31 cellular contexts compared by ENCODE assay signal in genomic region chr13:60662595-60662994, GRCh38.
DNase-seq lines count a peak whose midpoint lies in the region; ATAC-seq and TF ChIP-seq lines count a peak whose summit lies in the region.
"Had no signal": no experiment of that assay in that cellular context is flagged by ENCODE, and none has a peak within 500 bp of the region (broad histone marks: within the 10 kb centered on the region; RNA-seq: fewer than 3 reads in every experiment).

No MANE protein-coding gene starts in this region.

- no peaks in the 10 kb centered on the region for H3K79me2 ChIP-seq in OCI-LY1 (ENCODE audit: insufficient read depth, low read length)
- H3K79me2 ChIP-seq in PC-9 (ENCODE audit: low read depth), result no peaks in the 10 kb centered on the region

- no peaks in the 10 kb centered on the region for H3K27me3 ChIP-seq in OCI-LY1 (ENCODE audit: insufficient read depth, low read length)
- H3K27me3 ChIP-seq in PC-9 (ENCODE audit: insufficient read depth, low read depth), result no peaks in the 10 kb centered on the region
- H3K27me3 ChIP-seq: adrenal gland, ovary had no signal

- POLR2A ChIA-PET in PC-9 (lab: Charles Lee; ENCODE audit: unreplicated experiment), result no interaction called here

- H3K9me3 Mint-ChIP-seq in activated T-cell treated with anti-CD3 and anti-CD28 coated beads, Interleukin-2, amount 50 U/mL, for 4 hours, result peaks cover 8% of the 10 kb centered on the region

- DNase-seq in NCI-H2029 treated with DMSO at 0.1 percent for 48 hours (lab: John Stamatoyannopoulos, UW) (no peak), PC-9 (no peak), NK-92 (lab: John Stamatoyannopoulos, UW; ENCODE audit: unreplicated experiment) (no peak)
- DNase-seq in activated T-cell treated with anti-CD3 and anti-CD28 coated beads, Interleukin-2, amount 50 U/mL, for 4 hours, result no peak
- DNase-seq: activated CD4-positive, alpha-beta T cell treated with anti-CD3 and anti-CD28 coated beads, Interleukin-2, amount 50 U/mL, for 48 hours; activated CD4-positive, CD25-positive, alpha-beta regulatory T cell treated with anti-CD3 and anti-CD28 coated beads, Interleukin-2, amount 50 U/mL, for 72 hours; activated naive CD4-positive, alpha-beta T cell treated with anti-CD3 and anti-CD28 coated beads, Interleukin-2, amount 10 ng/mL, durations not matched to agents 7 days and 5 days; adrenal gland; AML-193; CD4-positive, alpha-beta memory T cell; erythroblast; glutamatergic neuron; left ventricle myocardium inferior; mesenchymal stem cell; NCI-H1417; NCI-H2029; NCI-H524; NK-92 treated with Interleukin-12 subunit alpha and Interleukin-12 subunit beta, amount 100 ng/mL, for 24 hours; ovary; stimulated activated CD4-positive, alpha-beta T cell treated with anti-CD3 and anti-CD28 coated beads, Interleukin-15, amount 100 ng/mL, for 24 hours; stimulated activated CD4-positive, alpha-beta T cell treated with anti-CD3 and anti-CD28 coated beads, Interleukin-4, amount 100 ng/mL, for 4 hours; T-helper 17 cell; trophoblast cell had no signal

- no peak overlapping the region for H3K27ac ChIP-seq in OCI-LY1 (ENCODE audit: low read depth, low read length, poor library complexity, severe bottlenecking)
- H3K27ac ChIP-seq in PC-9, result no peak overlapping the region
- H3K27ac ChIP-seq: adrenal gland, left ventricle myocardium inferior, ovary, RWPE1 had no signal

- intact Hi-C loops in PC-9 (cut with micrococcal nuclease; ENCODE audit: unreplicated experiment), result no loop called here

- H3K36me3 ChIP-seq in OCI-LY1 (ENCODE audit: insufficient read depth, low read length), result no peaks in the 10 kb centered on the region
- H3K36me3 ChIP-seq in PC-9 (ENCODE audit: low read depth), result no peaks in the 10 kb centered on the region
- H3K36me3 ChIP-seq: adrenal gland, left ventricle myocardium inferior, ovary had no signal

- TF ChIP-seq CTCF in OCI-LY1 (IDR thresholded peaks at IDR 0.05; ENCODE audit: low read length) (no peak), PC-9 (conservative IDR thresholded peaks at IDR 0.05) (no peak)

- no peak overlapping the region for H3K9ac ChIP-seq in OCI-LY1 (ENCODE audit: low read length)

- H3K4me3 ChIP-seq in OCI-LY1 (ENCODE audit: low read depth, low read length, poor library complexity, severe bottlenecking) (peak overlapping the region; percentile 23), PC-9 (no peak overlapping the region)
- H3K4me3 ChIP-seq: adrenal gland, left ventricle myocardium inferior, ovary had no signal

- H3F3A ChIP-seq in OCI-LY1 (ENCODE audit: insufficient read depth, low read length) (no peaks in the 10 kb centered on the region), PC-9 (ENCODE audit: insufficient read depth, low read depth) (no peaks in the 10 kb centered on the region)

- H3K4me2 ChIP-seq in OCI-LY1 (ENCODE audit: low read length), result no peak overlapping the region
- H3K4me2 ChIP-seq in PC-9, result no peak overlapping the region

- H3K9me3 ChIP-seq in OCI-LY1 (ENCODE audit: low read length) (no peaks in the 10 kb centered on the region), PC-9 (ENCODE audit: insufficient read depth, low read depth) (no peaks in the 10 kb centered on the region)
- H3K9me3 ChIP-seq: adrenal gland, left ventricle myocardium inferior, ovary had no signal

- H4K20me1 ChIP-seq in OCI-LY1 (ENCODE audit: insufficient read depth, low read length), result no peaks in the 10 kb centered on the region
- H4K20me1 ChIP-seq in PC-9 (ENCODE audit: insufficient read depth), result no peaks in the 10 kb centered on the region

- H3K4me3 Mint-ChIP-seq in activated T-cell treated with anti-CD3 and anti-CD28 coated beads, Interleukin-2, amount 50 U/mL, for 4 hours, result no peak overlapping the region
- H3K4me3 Mint-ChIP-seq: activated naive CD4-positive, alpha-beta T cell treated with anti-CD3 and anti-CD28 coated beads, Interleukin-2, amount 10 ng/mL, durations not matched to agents 7 days and 5 days; CD4-positive, alpha-beta memory T cell; central memory CD8-positive, alpha-beta T cell; IgD-negative memory B cell; neural crest cell; T-helper 17 cell had no signal

- H2AFZ ChIP-seq in OCI-LY1 (ENCODE audit: low read length), result no peak overlapping the region
- no peak overlapping the region for H2AFZ ChIP-seq in PC-9

- H3K9me2 ChIP-seq in OCI-LY1 (ENCODE audit: low read depth, low read length) (no peaks in the 10 kb centered on the region), PC-9 (ENCODE audit: insufficient read depth) (no peaks in the 10 kb centered on the region)

- ATAC-seq in GM18498 (IDR thresholded peaks at IDR 0.05; ENCODE audit: unreplicated experiment), result peak; percentile 53
- ATAC-seq in HG02759 (IDR thresholded peaks at IDR 0.05; ENCODE audit: unreplicated experiment), result peak; percentile 55
- ATAC-seq in HG03442 (IDR thresholded peaks at IDR 0.05; ENCODE audit: unreplicated experiment), result peak; percentile 75
- ATAC-seq in activated T-cell treated with anti-CD3 and anti-CD28 coated beads, Interleukin-2, amount 50 U/mL, for 4 hours, result no peak
- ATAC-seq: T-helper 17 cell had no signal

- H3K4me1 ChIP-seq in OCI-LY1 (ENCODE audit: insufficient read depth, low read length, severe bottlenecking), result peaks cover 7% of the 10 kb centered on the region
- H3K4me1 ChIP-seq in PC-9 (replicated peaks; ENCODE audit: insufficient read depth), result no peaks in the 10 kb centered on the region
- H3K4me1 ChIP-seq: adrenal gland, left ventricle myocardium inferior had no signal

- H3K36me3 Mint-ChIP-seq in activated T-cell treated with anti-CD3 and anti-CD28 coated beads, Interleukin-2, amount 50 U/mL, for 4 hours (ENCODE audit: insufficient read depth), result no peaks in the 10 kb centered on the region
- H3K36me3 Mint-ChIP-seq: activated naive CD4-positive, alpha-beta T cell treated with anti-CD3 and anti-CD28 coated beads, Interleukin-2, amount 10 ng/mL, durations not matched to agents 7 days and 5 days; CD4-positive, alpha-beta memory T cell; IgD-negative memory B cell had no signal

- BruUV-seq in PC-9 (replicated peaks; lab: Mats Ljungman, UMichigan), result no TSS peak

- H3K27me3 Mint-ChIP-seq in activated T-cell treated with anti-CD3 and anti-CD28 coated beads, Interleukin-2, amount 50 U/mL, for 4 hours (ENCODE audit: low read depth), result no peaks in the 10 kb centered on the region
- H3K27me3 Mint-ChIP-seq: activated naive CD4-positive, alpha-beta T cell treated with anti-CD3 and anti-CD28 coated beads, Interleukin-2, amount 10 ng/mL, durations not matched to agents 7 days and 5 days; CD4-positive, alpha-beta memory T cell; central memory CD8-positive, alpha-beta T cell; IgD-negative memory B cell; T-helper 17 cell had no signal

- CTCF ChIA-PET in PC-9 (lab: Charles Lee), result no interaction called here

- H3K4me1 Mint-ChIP-seq in activated T-cell treated with anti-CD3 and anti-CD28 coated beads, Interleukin-2, amount 50 U/mL, for 4 hours (ENCODE audit: low read depth), result no peaks in the 10 kb centered on the region
- H3K4me1 Mint-ChIP-seq: activated naive CD4-positive, alpha-beta T cell treated with anti-CD3 and anti-CD28 coated beads, Interleukin-2, amount 10 ng/mL, durations not matched to agents 7 days and 5 days; CD4-positive, alpha-beta memory T cell; central memory CD8-positive, alpha-beta T cell; neural crest cell; T-helper 17 cell had no signal

Comparison
In these comparisons a context has a peak if more than half of its experiments do, and no peak if none do; other contexts are left out.
1. ATAC-seq: peak in GM18498 (single experiment), HG02759 (single experiment) and HG03442 (single experiment); none in activated T-cell treated with anti-CD3 and anti-CD28 coated beads, Interleukin-2, amount 50 U/mL, for 4 hours (0 of 2).